ENCODE assay signal across 1 cellular context in the genomic region with DNA sequence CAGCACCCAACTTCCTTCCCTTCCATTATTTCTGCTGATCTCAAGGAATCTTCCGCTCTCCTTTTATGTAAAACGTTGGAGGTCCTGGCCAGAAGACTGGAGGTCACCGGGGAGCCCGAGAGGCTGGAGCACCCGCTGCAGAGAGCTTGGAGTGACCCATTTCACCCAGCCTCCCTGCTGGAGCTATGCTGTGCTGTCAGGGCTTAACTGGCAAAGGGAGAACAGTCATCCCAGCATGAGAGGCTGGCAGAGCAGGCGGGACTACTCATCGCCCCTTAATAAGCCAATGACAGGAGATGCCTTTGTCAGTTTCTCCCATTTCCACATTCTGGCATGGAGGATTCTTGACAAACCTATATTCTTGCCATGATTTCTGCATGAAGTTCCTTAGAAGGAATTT.
TF ChIP-seq lines count a peak whose summit lies in the region.

No MANE protein-coding gene starts in this region.

TF ChIP-seq in HepG2, 621 proteins besides CTCF, POLR2A, EP300 and RAD21 (continued from another document):
- TF ChIP-seq, protein P1, sequence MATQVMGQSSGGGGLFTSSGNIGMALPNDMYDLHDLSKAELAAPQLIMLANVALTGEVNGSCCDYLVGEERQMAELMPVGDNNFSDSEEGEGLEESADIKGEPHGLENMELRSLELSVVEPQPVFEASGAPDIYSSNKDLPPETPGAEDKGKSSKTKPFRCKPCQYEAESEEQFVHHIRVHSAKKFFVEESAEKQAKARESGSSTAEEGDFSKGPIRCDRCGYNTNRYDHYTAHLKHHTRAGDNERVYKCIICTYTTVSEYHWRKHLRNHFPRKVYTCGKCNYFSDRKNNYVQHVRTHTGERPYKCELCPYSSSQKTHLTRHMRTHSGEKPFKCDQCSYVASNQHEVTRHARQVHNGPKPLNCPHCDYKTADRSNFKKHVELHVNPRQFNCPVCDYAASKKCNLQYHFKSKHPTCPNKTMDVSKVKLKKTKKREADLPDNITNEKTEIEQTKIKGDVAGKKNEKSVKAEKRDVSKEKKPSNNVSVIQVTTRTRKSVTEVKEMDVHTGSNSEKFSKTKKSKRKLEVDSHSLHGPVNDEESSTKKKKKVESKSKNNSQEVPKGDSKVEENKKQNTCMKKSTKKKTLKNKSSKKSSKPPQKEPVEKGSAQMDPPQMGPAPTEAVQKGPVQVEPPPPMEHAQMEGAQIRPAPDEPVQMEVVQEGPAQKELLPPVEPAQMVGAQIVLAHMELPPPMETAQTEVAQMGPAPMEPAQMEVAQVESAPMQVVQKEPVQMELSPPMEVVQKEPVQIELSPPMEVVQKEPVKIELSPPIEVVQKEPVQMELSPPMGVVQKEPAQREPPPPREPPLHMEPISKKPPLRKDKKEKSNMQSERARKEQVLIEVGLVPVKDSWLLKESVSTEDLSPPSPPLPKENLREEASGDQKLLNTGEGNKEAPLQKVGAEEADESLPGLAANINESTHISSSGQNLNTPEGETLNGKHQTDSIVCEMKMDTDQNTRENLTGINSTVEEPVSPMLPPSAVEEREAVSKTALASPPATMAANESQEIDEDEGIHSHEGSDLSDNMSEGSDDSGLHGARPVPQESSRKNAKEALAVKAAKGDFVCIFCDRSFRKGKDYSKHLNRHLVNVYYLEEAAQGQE (IDR thresholded peaks at IDR 0.05; ENCODE audit: borderline replicate concordance in 1 of 2, low read depth in 1 of 2, low read length in 2 of 2) = no peak
